18 cellular contexts compared by ENCODE assay signal in genomic region chr3:46049093-46049492, GRCh38. TPM values are rescaled to one million over a fixed set of nuclear protein-coding genes. Genes with fewer than 3 reads are reported as not detected.
DNase-seq lines count a peak whose midpoint lies in the region; ATAC-seq, FAIRE-seq and TF ChIP-seq lines count a peak whose summit lies in the region.
"Had no signal": no experiment of that assay in that cellular context is flagged by ENCODE, and none has a peak within 500 bp of the region (broad histone marks: within the 10 kb centered on the region; RNA-seq: fewer than 3 reads in every experiment).

No MANE protein-coding gene starts in this region.

- H3K4me1 ChIP-seq in PC-3 (ENCODE audit: insufficient read depth, low read length) (peaks cover 9% of the 10 kb centered on the region), lung (ENCODE audit: control insufficient read depth in 2 of 2, insufficient read depth in 2 of 2, low read length in 2 of 2) (no peaks in the 10 kb centered on the region), uterus (no peaks in the 10 kb centered on the region)
- H3K4me1 ChIP-seq: HAP-1 had no signal

- no peaks in the 10 kb centered on the region for H3F3A ChIP-seq in PC-3 (ENCODE audit: low read length, unreplicated experiment)

- POLR2A ChIA-PET in PC-3 (lab: Charles Lee; ENCODE audit: unreplicated experiment), result no interaction called here

- no TSS peak for BruUV-seq in PC-3 (replicated peaks; lab: Mats Ljungman, UMichigan)

- no peaks in the 10 kb centered on the region for H4K20me1 ChIP-seq in PC-3 (ENCODE audit: low read length)
- H4K20me1 ChIP-seq: BLaER1 treated with 17β-estradiol and CSF1 and Interleukin-3, amounts not matched to agents 10 nM and 100 nM had no signal

- no peaks in the 10 kb centered on the region for H3K9me2 ChIP-seq in PC-3 (replicated peaks; ENCODE audit: low read length)

- no peak for TF ChIP-seq POLR2A in uterus (IDR thresholded peaks at IDR 0.05)

- H3K9me3 ChIP-seq in PC-3 (ENCODE audit: low read length) (no peaks in the 10 kb centered on the region), lung (ENCODE audit: control insufficient read depth in 2 of 2, insufficient read depth in 1 of 2, low read length in 1 of 2) (no peaks in the 10 kb centered on the region), uterus (no peaks in the 10 kb centered on the region)
- H3K9me3 ChIP-seq: BLaER1 treated with 17β-estradiol and CSF1 and Interleukin-3, amounts not matched to agents 10 nM and 100 nM; HAP-1 had no signal

- ATAC-seq in PC-3, result no peak
- ATAC-seq in lung (ENCODE audit: insufficient read depth, low FRiP score), result no peak

- H3K36me3 ChIP-seq in PC-3 (ENCODE audit: low read depth, low read length), result no peaks in the 10 kb centered on the region
- no peaks in the 10 kb centered on the region for H3K36me3 ChIP-seq in lung (ENCODE audit: control insufficient read depth in 2 of 2, insufficient read depth in 2 of 2, low read length in 2 of 2)
- no peaks in the 10 kb centered on the region for H3K36me3 ChIP-seq in uterus
- H3K36me3 ChIP-seq: BLaER1 treated with 17β-estradiol and CSF1 and Interleukin-3, amounts not matched to agents 10 nM and 100 nM; HAP-1 had no signal

- H3K4me3 ChIP-seq in PC-3 (ENCODE audit: low read length) (no peak overlapping the region), epithelial cell of esophagus (ENCODE audit: low read length) (no peak overlapping the region), lung (no peak overlapping the region), uterus (no peak overlapping the region)
- H3K4me3 ChIP-seq: BLaER1 treated with 17β-estradiol and CSF1 and Interleukin-3, amounts not matched to agents 10 nM and 100 nM; GM23248; HAP-1 had no signal

- intact Hi-C loops in PC-3 (cut with micrococcal nuclease) (no loop called here), uterus (cut with DNase I; ENCODE audit: low total_unique reads) (no loop called here)

- H3K79me2 ChIP-seq in PC-3 (ENCODE audit: low read length), result no peaks in the 10 kb centered on the region

- no peak overlapping the region for H3K4me2 ChIP-seq in PC-3 (ENCODE audit: low read length)
- H3K4me2 ChIP-seq: BLaER1 treated with 17β-estradiol and CSF1 and Interleukin-3, amounts not matched to agents 10 nM and 100 nM had no signal

- CTCF ChIA-PET in PC-3 (lab: Charles Lee), result no interaction called here

- no peak overlapping the region for H2AFZ ChIP-seq in PC-3 (ENCODE audit: low read length)
- H2AFZ ChIP-seq: GM23248 had no signal

- WGBS in lung, 2 donors, result 90 to 92% methylated on average over 5 of the region's 5 CpGs

- H3K27me3 ChIP-seq in PC-3 (ENCODE audit: low read length) (no peaks in the 10 kb centered on the region), lung (ENCODE audit: control insufficient read depth, insufficient read depth) (no peaks in the 10 kb centered on the region), uterus (no peaks in the 10 kb centered on the region)
- H3K27me3 ChIP-seq: BLaER1 treated with 17β-estradiol and CSF1 and Interleukin-3, amounts not matched to agents 10 nM and 100 nM had no signal

- no peak overlapping the region for H3K27ac ChIP-seq in PC-3 (ENCODE audit: low read length)
- H3K27ac ChIP-seq in lung (ENCODE audit: low read depth in 1 of 2, low read length in 1 of 2), result no peak overlapping the region
- H3K27ac ChIP-seq in uterus, result no peak overlapping the region
- H3K27ac ChIP-seq: BLaER1 treated with 17β-estradiol and CSF1 and Interleukin-3, amounts not matched to agents 10 nM and 100 nM; GM23248 had no signal

- DNase-seq in PC-3 (peak; percentile 19), epithelial cell of esophagus (ENCODE audit: low read depth) (peak; percentile 39), lung (ENCODE audit: low spot score) (peak; percentile 15), uterus (no peak), NCI-H510A treated with DMSO at 0.1 percent for 48 hours (lab: John Stamatoyannopoulos, UW) (no peak), frontal cortex (ENCODE audit: low spot score in 2 of 2) (no peak)
- DNase-seq: CD4-positive, CD25-positive, alpha-beta regulatory T cell; CD8-positive, alpha-beta memory T cell; COR-L47; GM23248 had no signal

- no peak for FAIRE-seq in frontal cortex (lab: Jason Lieb, UNC)
- FAIRE-seq: G401.6, GM12891, GM19239 had no signal

- H3K9ac ChIP-seq in PC-3 (ENCODE audit: low read length), result no peak overlapping the region
- H3K9ac ChIP-seq: BLaER1 treated with 17β-estradiol and CSF1 and Interleukin-3, amounts not matched to agents 10 nM and 100 nM; GM23248 had no signal

- TF ChIP-seq CTCF in PC-3 (conservative IDR thresholded peaks at IDR 0.05; ENCODE audit: low read depth, low read length), result no peak
- TF ChIP-seq CTCF in epithelial cell of esophagus (IDR thresholded peaks at IDR 0.05; ENCODE audit: insufficient read depth, low read depth, low read length, missing control alignments), result no peak
- no peak for TF ChIP-seq CTCF in lung (IDR thresholded peaks at IDR 0.05; ENCODE audit: control extremely low read depth, extremely low read depth)
- no peak for TF ChIP-seq CTCF in uterus (IDR thresholded peaks at IDR 0.05)

RNA-seq across cellular contexts. Expression of gene XCR1, which starts 21.8 kb away (rescaled TPM):
- not detected in 2 replicates for total RNA-seq in PC-3 (2014; rRNA removed)
- under 1 TPM; 0.18 to 0.43 TPM for total RNA-seq in lung
- polyA plus RNA-seq in lung, result 1 to 10 TPM in 1 of 2 donors, under 1 TPM in 1; 0.04 to 1.1 TPM
- under 1 TPM in 2 of 4 donors, not detected in 2; 0.07 to 0.15 TPM for total RNA-seq in uterus
- not detected for total RNA-seq in frontal cortex
- total RNA-seq: A172; B cell; CD4-positive, CD25-positive, alpha-beta regulatory T cell; CD8-positive, alpha-beta memory T cell; GM23248; H4 had no signal
- polyA plus RNA-seq: CD4-positive, CD25-positive, alpha-beta regulatory T cell; CD8-positive, alpha-beta memory T cell; GM23248 had no signal

RNA-seq across cellular contexts. Expression of gene FYCO1, which starts 53.5 kb away (rescaled TPM):
- total RNA-seq in PC-3 (2014; rRNA removed) (15.4 and 16.9 TPM in 2 replicates), lung (10 to 100 TPM; 32.7 to 38.7 TPM), uterus (10 to 100 TPM; 16.5 to 74.4 (median 27.8) TPM), frontal cortex (1.2 TPM)
- 10 to 100 TPM; 11.3 to 13.7 TPM for polyA plus RNA-seq in lung

Comparison
In these comparisons a context has a peak if more than half of its experiments do, and no peak if none do; other contexts are left out.
1. DNase-seq: peak in PC-3 (single experiment), epithelial cell of esophagus (single experiment) and lung (single experiment); none in uterus (0 of 2), NCI-H510A treated with DMSO at 0.1 percent for 48 hours (single experiment) and frontal cortex (0 of 2).